30 cellular contexts compared by ENCODE assay signal in the genomic region with DNA sequence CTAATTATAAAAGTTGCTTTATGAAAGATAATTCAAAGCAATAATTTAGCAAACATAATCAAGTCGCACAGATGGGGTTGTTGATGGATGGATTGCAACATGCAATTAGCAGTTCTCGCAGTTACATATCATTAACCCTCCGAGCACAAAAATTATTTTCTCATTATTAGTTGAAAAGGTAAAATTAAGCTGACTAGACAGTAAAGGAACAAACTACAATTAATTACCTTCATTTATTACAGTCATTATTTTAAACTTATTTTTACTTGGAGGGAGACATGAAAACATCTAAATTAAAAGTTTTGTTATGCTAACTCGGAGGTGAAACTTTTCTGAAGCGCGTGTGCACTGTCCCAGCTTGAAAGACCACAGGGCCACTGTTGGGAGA.
"Had no signal": no experiment of that assay in that cellular context is flagged by ENCODE, and none has a peak within 500 bp of the region (broad histone marks: within the 10 kb centered on the region; RNA-seq: fewer than 3 reads in every experiment).

No MANE protein-coding gene starts in this region.

- H3K79me2 ChIP-seq: hepatocyte had no signal

- H3K36me3 ChIP-seq: esophagus muscularis mucosa, gastroesophageal sphincter, heart left ventricle, left lung, ovary, spleen, thoracic aorta, tibial nerve, upper lobe of left lung had no signal

- H3K9me3 Mint-ChIP-seq: mesothelial cell of epicardium; naive B cell; nephron; stimulated activated naive B cell treated with anti-CD40 and anti-IgM and Interleukin-4, amounts not matched to agents 10 μg/mL and 1 μg/mL and 100 μg/mL, for 72 hours; stimulated activated naive CD8-positive, alpha-beta T cell treated with anti-CD3 and anti-CD28 coated beads, Interleukin-15, Interleukin-2, amounts not matched to agents 100 ng/mL and 50 ng/mL, for 24 hours had no signal

- H3K4me3 ChIP-seq: coronary artery, esophagus muscularis mucosa, gastroesophageal sphincter, heart left ventricle, hepatocyte, left lung, mucosa of descending colon, ovary, psoas muscle, skin epidermis, spleen, thoracic aorta, tibial nerve, upper lobe of left lung had no signal

- H3K4me3 Mint-ChIP-seq: mesothelial cell of epicardium; naive B cell; nephron; stimulated activated naive B cell treated with anti-CD40 and anti-IgM and Interleukin-4, amounts not matched to agents 10 μg/mL and 1 μg/mL and 100 μg/mL, for 72 hours; stimulated activated naive CD8-positive, alpha-beta T cell treated with anti-CD3 and anti-CD28 coated beads, Interleukin-15, Interleukin-2, amounts not matched to agents 100 ng/mL and 50 ng/mL, for 24 hours had no signal

- H3K27me3 Mint-ChIP-seq: stimulated activated naive CD8-positive, alpha-beta T cell treated with anti-CD3 and anti-CD28 coated beads, Interleukin-15, Interleukin-2, amounts not matched to agents 100 ng/mL and 50 ng/mL, for 24 hours had no signal

- H3K9me3 ChIP-seq: esophagus muscularis mucosa, gastroesophageal sphincter, heart left ventricle, left lung, mucosa of descending colon, ovary, psoas muscle, spleen, thoracic aorta, tibial nerve, upper lobe of left lung had no signal

- H2AFZ ChIP-seq: hepatocyte had no signal

- H3K27ac ChIP-seq: coronary artery, esophagus muscularis mucosa, foreskin keratinocyte, gastroesophageal sphincter, heart left ventricle, hepatocyte, left lung, ovary, psoas muscle, skin epidermis, spleen, thoracic aorta, tibial nerve, upper lobe of left lung had no signal

- H3K27me3 ChIP-seq: foreskin keratinocyte, ovary, tibial nerve, upper lobe of left lung had no signal

- H3K36me3 Mint-ChIP-seq: naive B cell; stimulated activated naive B cell treated with anti-CD40 and anti-IgM and Interleukin-4, amounts not matched to agents 10 μg/mL and 1 μg/mL and 100 μg/mL, for 72 hours had no signal

- ATAC-seq: foreskin keratinocyte; gastroesophageal sphincter; heart left ventricle; left cardiac atrium; left lung; mucosa of descending colon; psoas muscle; right cardiac atrium; stimulated activated naive B cell treated with anti-CD40 and anti-IgM and Interleukin-4, amounts not matched to agents 10 μg/mL and 1 μg/mL and 100 μg/mL, for 72 hours had no signal

- H3K4me1 ChIP-seq: esophagus muscularis mucosa, foreskin keratinocyte, gastroesophageal sphincter, heart left ventricle, left lung, psoas muscle, tibial nerve, upper lobe of left lung had no signal

- H3K27ac Mint-ChIP-seq: mesothelial cell of epicardium; naive B cell; nephron; stimulated activated naive B cell treated with anti-CD40 and anti-IgM and Interleukin-4, amounts not matched to agents 10 μg/mL and 1 μg/mL and 100 μg/mL, for 72 hours; stimulated activated naive CD8-positive, alpha-beta T cell treated with anti-CD3 and anti-CD28 coated beads, Interleukin-15, Interleukin-2, amounts not matched to agents 100 ng/mL and 50 ng/mL, for 24 hours had no signal

- H3K4me1 Mint-ChIP-seq: mesothelial cell of epicardium, nephron had no signal

- DNase-seq: dermis blood vessel endothelial cell; effector memory CD4-positive, alpha-beta T cell; foreskin keratinocyte; heart left ventricle; left cardiac atrium; left lung; mesenchymal stem cell; mucosa of descending colon; naive B cell; occipital lobe; ovary; psoas muscle; right cardiac atrium; spleen; stimulated activated CD4-positive, alpha-beta T cell treated with anti-CD3 and anti-CD28 coated beads, Interleukin-2, amount 100 ng/mL, for 48 hours; stimulated activated naive B cell treated with anti-CD40 and anti-IgM and Interleukin-4, amounts not matched to agents 10 μg/mL and 1 μg/mL and 100 μg/mL, for 72 hours; upper lobe of left lung had no signal

- FAIRE-seq: endothelial cell of umbilical vein, islet of Langerhans, urothelium cell line had no signal

- H3K4me2 ChIP-seq: hepatocyte had no signal
